ENCODE assay signal across 1 cellular context in genomic region chr11:115869780-115870431, GRCh38.
TF ChIP-seq lines count a peak whose summit lies in the region.

No MANE protein-coding gene starts in this region.

TF ChIP-seq in K562, 482 proteins besides CTCF, POLR2A, EP300 and RAD21 (continued from another document):
- TF ChIP-seq MGA (IDR thresholded peaks at IDR 0.05) (no peak), CEBPB (tag; IDR thresholded peaks at IDR 0.05) (no peak), MBD1 (CRISPR knock-in tag; IDR thresholded peaks at IDR 0.05) (no peak), FOXJ3 (CRISPR knock-in tag; IDR thresholded peaks at IDR 0.05) (no peak), USF1 (CRISPR knock-in tag; IDR thresholded peaks at IDR 0.05) (no peak), SMARCA5 (IDR thresholded peaks at IDR 0.05) (no peak), ZNF639 (CRISPR knock-in tag; conservative IDR thresholded peaks at IDR 0.05 in 1 of 2, IDR thresholded peaks at IDR 0.05 in 1 of 2) (no peak), BCLAF1 (IDR thresholded peaks at IDR 0.05; ENCODE audit: borderline replicate concordance in 1 of 2, control insufficient read depth in 1 of 2, low read depth in 2 of 2, low read length in 1 of 2) (no peak)
